ENCODE assay signal across 1 cellular context in genomic region chr14:105414456-105415371, GRCh38.
TF ChIP-seq lines count a peak whose summit lies in the region.

No MANE protein-coding gene starts in this region.

TF ChIP-seq in HepG2, 621 proteins besides CTCF, POLR2A, EP300 and RAD21 (continued from another document and continues in another):
- TF ChIP-seq, protein P1, sequence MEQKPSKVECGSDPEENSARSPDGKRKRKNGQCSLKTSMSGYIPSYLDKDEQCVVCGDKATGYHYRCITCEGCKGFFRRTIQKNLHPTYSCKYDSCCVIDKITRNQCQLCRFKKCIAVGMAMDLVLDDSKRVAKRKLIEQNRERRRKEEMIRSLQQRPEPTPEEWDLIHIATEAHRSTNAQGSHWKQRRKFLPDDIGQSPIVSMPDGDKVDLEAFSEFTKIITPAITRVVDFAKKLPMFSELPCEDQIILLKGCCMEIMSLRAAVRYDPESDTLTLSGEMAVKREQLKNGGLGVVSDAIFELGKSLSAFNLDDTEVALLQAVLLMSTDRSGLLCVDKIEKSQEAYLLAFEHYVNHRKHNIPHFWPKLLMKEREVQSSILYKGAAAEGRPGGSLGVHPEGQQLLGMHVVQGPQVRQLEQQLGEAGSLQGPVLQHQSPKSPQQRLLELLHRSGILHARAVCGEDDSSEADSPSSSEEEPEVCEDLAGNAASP (CRISPR knock-in tag; IDR thresholded peaks at IDR 0.05; ENCODE audit: borderline replicate concordance), result no peak
- TF ChIP-seq, protein P2, sequence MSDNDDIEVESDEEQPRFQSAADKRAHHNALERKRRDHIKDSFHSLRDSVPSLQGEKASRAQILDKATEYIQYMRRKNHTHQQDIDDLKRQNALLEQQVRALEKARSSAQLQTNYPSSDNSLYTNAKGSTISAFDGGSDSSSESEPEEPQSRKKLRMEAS (IDR thresholded peaks at IDR 0.05), result peak; percentile 48
- TF ChIP-seq HMG20B (CRISPR knock-in tag; conservative IDR thresholded peaks at IDR 0.05) (no peak), FLYWCH1 (CRISPR knock-in tag; IDR thresholded peaks at IDR 0.05) (no peak), ZNF615 (CRISPR knock-in tag; IDR thresholded peaks at IDR 0.05; ENCODE audit: borderline replicate concordance) (0 out of 2 replicates have a peak, but pooled peaks have one; percentile 24), ZNF530 (CRISPR knock-in tag; IDR thresholded peaks at IDR 0.05; ENCODE audit: low read depth) (no peak), SAP130 (CRISPR knock-in tag; IDR thresholded peaks at IDR 0.05; ENCODE audit: low read depth) (peak; percentile 16; the same call in 1 of the 2 replicates), RFX1 (IDR thresholded peaks at IDR 0.05) (no peak), SIN3A (IDR thresholded peaks at IDR 0.05; ENCODE audit: borderline replicate concordance, low read depth, low read length) (no peak), ZNF510 (CRISPR knock-in tag; IDR thresholded peaks at IDR 0.05; ENCODE audit: low read depth) (no peak), ZFP90 (CRISPR knock-in tag; IDR thresholded peaks at IDR 0.05; ENCODE audit: borderline replicate concordance) (no peak; the same call in 1 of the 2 replicates), EZH2 (conservative IDR thresholded peaks at IDR 0.05; ENCODE audit: low read depth, low read length) (no peak), HIVEP1 (CRISPR knock-in tag; IDR thresholded peaks at IDR 0.05) (no peak), EED (CRISPR knock-in tag; IDR thresholded peaks at IDR 0.05) (no peak), SRF (IDR thresholded peaks at IDR 0.05; ENCODE audit: low read depth, low read length) (no peak), NFYC (CRISPR knock-in tag; IDR thresholded peaks at IDR 0.05) (no peak), SOX6 (IDR thresholded peaks at IDR 0.05) (no peak), SOX6 (CRISPR knock-in tag; IDR thresholded peaks at IDR 0.05) (no peak), DZIP1 (CRISPR knock-in tag; IDR thresholded peaks at IDR 0.05) (no peak), ZNF672 (CRISPR knock-in tag; IDR thresholded peaks at IDR 0.05) (no peak), KLF12 (CRISPR knock-in tag; IDR thresholded peaks at IDR 0.05; ENCODE audit: borderline replicate concordance) (no peak), MYPOP (CRISPR knock-in tag; IDR thresholded peaks at IDR 0.05) (no peak), ZNF205 (CRISPR knock-in tag; IDR thresholded peaks at IDR 0.05) (no peak), ZNF547 (CRISPR knock-in tag; IDR thresholded peaks at IDR 0.05) (no peak), ZNF264 (CRISPR knock-in tag; IDR thresholded peaks at IDR 0.05) (peak; percentile 55; the same call in 1 of the 2 replicates), ZFP36L1 (CRISPR knock-in tag; IDR thresholded peaks at IDR 0.05) (no peak), SMYD3 (CRISPR knock-in tag; IDR thresholded peaks at IDR 0.05) (no peak), ZNF343 (CRISPR knock-in tag; IDR thresholded peaks at IDR 0.05) (no peak), CEBPG (CRISPR knock-in tag; IDR thresholded peaks at IDR 0.05) (no peak), ZNF251 (CRISPR knock-in tag; IDR thresholded peaks at IDR 0.05) (no peak), STAT6 (CRISPR knock-in tag; IDR thresholded peaks at IDR 0.05; ENCODE audit: borderline replicate concordance) (no peak), XRCC5 (optimal IDR thresholded peaks at IDR 0.05; ENCODE audit: low read length) (peak; percentile 37), ZNF780A (CRISPR knock-in tag; IDR thresholded peaks at IDR 0.05) (no peak), PHF5A (CRISPR knock-in tag; IDR thresholded peaks at IDR 0.05; ENCODE audit: low read depth, unreplicated experiment) (no peak), HES4 (CRISPR knock-in tag; IDR thresholded peaks at IDR 0.05; ENCODE audit: borderline replicate concordance) (no peak), RAD51 (IDR thresholded peaks at IDR 0.05; ENCODE audit: borderline replicate concordance) (no peak), ATF7-NPFF (CRISPR knock-in tag; IDR thresholded peaks at IDR 0.05; ENCODE audit: low read depth) (no peak), MNT (IDR thresholded peaks at IDR 0.05) (no peak), ZSCAN31 (CRISPR knock-in tag; IDR thresholded peaks at IDR 0.05; ENCODE audit: low read depth) (no peak), SRSF4 (IDR thresholded peaks at IDR 0.05; ENCODE audit: low read depth, low read length, poor library complexity, severe bottlenecking) (no peak), YEATS4 (CRISPR knock-in tag; IDR thresholded peaks at IDR 0.05; ENCODE audit: borderline replicate concordance) (peak; percentile 58; the same call in 1 of the 2 replicates), ZIK1 (CRISPR knock-in tag; IDR thresholded peaks at IDR 0.05; ENCODE audit: borderline replicate concordance, low read depth) (no peak), ZNF501 (CRISPR knock-in tag; IDR thresholded peaks at IDR 0.05) (no peak)
- TF ChIP-seq, protein P3, sequence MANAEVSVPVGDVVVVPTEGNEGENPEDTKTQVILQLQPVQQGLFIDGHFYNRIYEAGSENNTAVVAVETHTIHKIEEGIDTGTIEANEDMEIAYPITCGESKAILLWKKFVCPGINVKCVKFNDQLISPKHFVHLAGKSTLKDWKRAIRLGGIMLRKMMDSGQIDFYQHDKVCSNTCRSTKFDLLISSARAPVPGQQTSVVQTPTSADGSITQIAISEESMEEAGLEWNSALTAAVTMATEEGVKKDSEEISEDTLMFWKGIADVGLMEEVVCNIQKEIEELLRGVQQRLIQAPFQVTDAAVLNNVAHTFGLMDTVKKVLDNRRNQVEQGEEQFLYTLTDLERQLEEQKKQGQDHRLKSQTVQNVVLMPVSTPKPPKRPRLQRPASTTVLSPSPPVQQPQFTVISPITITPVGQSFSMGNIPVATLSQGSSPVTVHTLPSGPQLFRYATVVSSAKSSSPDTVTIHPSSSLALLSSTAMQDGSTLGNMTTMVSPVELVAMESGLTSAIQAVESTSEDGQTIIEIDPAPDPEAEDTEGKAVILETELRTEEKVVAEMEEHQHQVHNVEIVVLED (CRISPR knock-in tag; IDR thresholded peaks at IDR 0.05; ENCODE audit: borderline replicate concordance), result 0 out of 2 replicates have a peak, but pooled peaks have one; percentile 24
- TF ChIP-seq, protein P4, sequence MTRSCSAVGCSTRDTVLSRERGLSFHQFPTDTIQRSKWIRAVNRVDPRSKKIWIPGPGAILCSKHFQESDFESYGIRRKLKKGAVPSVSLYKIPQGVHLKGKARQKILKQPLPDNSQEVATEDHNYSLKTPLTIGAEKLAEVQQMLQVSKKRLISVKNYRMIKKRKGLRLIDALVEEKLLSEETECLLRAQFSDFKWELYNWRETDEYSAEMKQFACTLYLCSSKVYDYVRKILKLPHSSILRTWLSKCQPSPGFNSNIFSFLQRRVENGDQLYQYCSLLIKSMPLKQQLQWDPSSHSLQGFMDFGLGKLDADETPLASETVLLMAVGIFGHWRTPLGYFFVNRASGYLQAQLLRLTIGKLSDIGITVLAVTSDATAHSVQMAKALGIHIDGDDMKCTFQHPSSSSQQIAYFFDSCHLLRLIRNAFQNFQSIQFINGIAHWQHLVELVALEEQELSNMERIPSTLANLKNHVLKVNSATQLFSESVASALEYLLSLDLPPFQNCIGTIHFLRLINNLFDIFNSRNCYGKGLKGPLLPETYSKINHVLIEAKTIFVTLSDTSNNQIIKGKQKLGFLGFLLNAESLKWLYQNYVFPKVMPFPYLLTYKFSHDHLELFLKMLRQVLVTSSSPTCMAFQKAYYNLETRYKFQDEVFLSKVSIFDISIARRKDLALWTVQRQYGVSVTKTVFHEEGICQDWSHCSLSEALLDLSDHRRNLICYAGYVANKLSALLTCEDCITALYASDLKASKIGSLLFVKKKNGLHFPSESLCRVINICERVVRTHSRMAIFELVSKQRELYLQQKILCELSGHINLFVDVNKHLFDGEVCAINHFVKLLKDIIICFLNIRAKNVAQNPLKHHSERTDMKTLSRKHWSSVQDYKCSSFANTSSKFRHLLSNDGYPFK (CRISPR knock-in tag; IDR thresholded peaks at IDR 0.05; ENCODE audit: borderline replicate concordance), result no peak
- TF ChIP-seq, protein P5, sequence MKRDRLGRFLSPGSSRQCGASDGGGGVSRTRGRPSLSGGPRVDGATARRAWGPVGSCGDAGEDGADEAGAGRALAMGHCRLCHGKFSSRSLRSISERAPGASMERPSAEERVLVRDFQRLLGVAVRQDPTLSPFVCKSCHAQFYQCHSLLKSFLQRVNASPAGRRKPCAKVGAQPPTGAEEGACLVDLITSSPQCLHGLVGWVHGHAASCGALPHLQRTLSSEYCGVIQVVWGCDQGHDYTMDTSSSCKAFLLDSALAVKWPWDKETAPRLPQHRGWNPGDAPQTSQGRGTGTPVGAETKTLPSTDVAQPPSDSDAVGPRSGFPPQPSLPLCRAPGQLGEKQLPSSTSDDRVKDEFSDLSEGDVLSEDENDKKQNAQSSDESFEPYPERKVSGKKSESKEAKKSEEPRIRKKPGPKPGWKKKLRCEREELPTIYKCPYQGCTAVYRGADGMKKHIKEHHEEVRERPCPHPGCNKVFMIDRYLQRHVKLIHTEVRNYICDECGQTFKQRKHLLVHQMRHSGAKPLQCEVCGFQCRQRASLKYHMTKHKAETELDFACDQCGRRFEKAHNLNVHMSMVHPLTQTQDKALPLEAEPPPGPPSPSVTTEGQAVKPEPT (CRISPR knock-in tag; IDR thresholded peaks at IDR 0.05; ENCODE audit: low read depth), result no peak
- TF ChIP-seq, protein P6, sequence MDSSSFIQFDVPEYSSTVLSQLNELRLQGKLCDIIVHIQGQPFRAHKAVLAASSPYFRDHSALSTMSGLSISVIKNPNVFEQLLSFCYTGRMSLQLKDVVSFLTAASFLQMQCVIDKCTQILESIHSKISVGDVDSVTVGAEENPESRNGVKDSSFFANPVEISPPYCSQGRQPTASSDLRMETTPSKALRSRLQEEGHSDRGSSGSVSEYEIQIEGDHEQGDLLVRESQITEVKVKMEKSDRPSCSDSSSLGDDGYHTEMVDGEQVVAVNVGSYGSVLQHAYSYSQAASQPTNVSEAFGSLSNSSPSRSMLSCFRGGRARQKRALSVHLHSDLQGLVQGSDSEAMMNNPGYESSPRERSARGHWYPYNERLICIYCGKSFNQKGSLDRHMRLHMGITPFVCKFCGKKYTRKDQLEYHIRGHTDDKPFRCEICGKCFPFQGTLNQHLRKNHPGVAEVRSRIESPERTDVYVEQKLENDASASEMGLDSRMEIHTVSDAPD (CRISPR knock-in tag; IDR thresholded peaks at IDR 0.05), result no peak
